Comparison of ENCODE assay signal across 17 cellular contexts in the genomic region with DNA sequence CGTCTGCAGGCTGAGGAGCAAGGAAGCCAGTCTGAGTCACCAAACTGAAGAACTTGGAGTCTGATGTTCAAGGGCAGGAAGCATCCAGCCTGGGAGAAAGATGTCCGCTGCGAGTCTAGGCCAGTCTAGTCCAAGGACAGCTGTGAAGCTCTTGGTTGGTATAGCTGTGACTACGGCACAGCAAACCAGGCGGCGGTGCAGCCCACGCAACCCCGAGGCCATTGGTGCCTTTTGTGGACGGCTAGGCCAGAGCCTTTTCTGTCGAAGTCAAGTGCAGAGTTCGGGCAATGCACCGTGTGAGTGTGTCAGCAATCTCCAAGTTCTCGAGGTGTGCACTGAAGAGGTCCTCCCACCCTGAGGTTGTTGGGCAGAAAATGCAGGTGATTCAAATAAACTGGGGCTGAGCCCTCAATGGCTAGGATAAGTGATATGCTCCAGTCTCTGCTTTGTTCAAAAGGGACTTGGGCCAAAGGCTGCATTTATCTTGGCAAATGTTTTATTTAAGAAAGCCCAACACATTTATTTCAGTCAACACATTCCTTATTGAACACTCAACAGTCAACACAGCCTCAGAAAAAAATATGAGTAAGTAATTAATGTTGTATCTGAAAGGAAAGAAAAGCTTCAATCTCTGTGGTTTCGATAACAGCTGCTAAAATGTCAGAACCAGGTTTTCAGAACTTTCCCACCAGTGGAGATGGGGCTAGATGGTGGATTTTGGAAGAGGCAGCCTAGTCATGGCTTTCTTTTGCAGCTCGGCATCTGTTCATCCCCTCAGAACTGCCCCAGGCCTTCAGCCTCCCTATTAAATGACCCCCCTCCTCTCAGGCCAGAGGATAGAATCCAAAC.
DNase-seq lines count a peak whose midpoint lies in the region; ATAC-seq and TF ChIP-seq lines count a peak whose summit lies in the region.
"Had no signal": no experiment of that assay in that cellular context is flagged by ENCODE, and none has a peak within 500 bp of the region (broad histone marks: within the 10 kb centered on the region; RNA-seq: fewer than 3 reads in every experiment).

No MANE protein-coding gene starts in this region.

- H4K20me1 ChIP-seq in MM.1S (ENCODE audit: insufficient read depth, low read length): no peaks in the 10 kb centered on the region

- no peak for TF ChIP-seq EP300 in upper lobe of left lung (IDR thresholded peaks at IDR 0.05)

- DNase-seq in NCI-H2196 (lab: John Stamatoyannopoulos, UW; ENCODE audit: unreplicated experiment) (peak; percentile 1), NCI-H2196 treated with DMSO at 0.1 percent for 48 hours (lab: John Stamatoyannopoulos, UW; ENCODE audit: unreplicated experiment) (no peak), fibroblast of villous mesenchyme (ENCODE audit: low read depth) (peak; percentile 45), upper lobe of left lung (peak; percentile 27 to 74), epidermal melanocyte (ENCODE audit: insufficient read length, low spot score) (no peak), MM.1S (no peak)
- DNase-seq in activated CD8-positive, alpha-beta memory T cell treated with anti-CD3 and anti-CD28 coated beads, Interleukin-2, amount 50 U/mL, for 4 hours: no peak
- DNase-seq: activated CD4-positive, alpha-beta T cell treated with anti-CD3 and anti-CD28 coated beads, Interleukin-2, amount 10 ng/mL, durations not matched to agents 7 days and 5 days; activated T-cell treated with anti-CD3 and anti-CD28 coated beads, Interleukin-2, amount 50 U/mL, for 4 hours; GDM1; heart right ventricle; NK-92 treated with Interleukin-12 subunit alpha and Interleukin-12 subunit beta, amount 100 ng/mL, for 24 hours; Right ventricle myocardium superior; stimulated activated CD4-positive, alpha-beta T cell treated with anti-CD3 and anti-CD28 coated beads, Interleukin-15, amount 100 ng/mL, for 24 hours; substantia nigra; T-helper 17 cell had no signal

- H3K79me2 ChIP-seq in MM.1S (ENCODE audit: low read length): no peaks in the 10 kb centered on the region

- H3K9me2 ChIP-seq in MM.1S (replicated peaks; ENCODE audit: insufficient read depth, low read length): no peaks in the 10 kb centered on the region

- H2AFZ ChIP-seq in MM.1S (ENCODE audit: low read length): no peak overlapping the region

- peak in 1 of 2 donors; percentile 54 for ATAC-seq in upper lobe of left lung (ENCODE audit: low FRiP score in 2 of 2)
- ATAC-seq: activated T-cell treated with anti-CD3 and anti-CD28 coated beads, Interleukin-2, amount 50 U/mL, for 4 hours; heart right ventricle; T-helper 17 cell had no signal

- TF ChIP-seq CTCF in VCaP (conservative IDR thresholded peaks at IDR 0.05) (no peak), fibroblast of villous mesenchyme (IDR thresholded peaks at IDR 0.05; ENCODE audit: insufficient read depth, low read depth, low read length) (no peak), upper lobe of left lung (IDR thresholded peaks at IDR 0.05) (no peak), MM.1S (IDR thresholded peaks at IDR 0.05; ENCODE audit: low read length) (no peak)

- H3K4me2 ChIP-seq in MM.1S (ENCODE audit: low read depth, low read length): no peak overlapping the region

- H3K4me1 ChIP-seq in upper lobe of left lung (peaks cover 0 to 5% (median 0%) of the 10 kb centered on the region in 4 donors), MM.1S (ENCODE audit: low read length) (no peaks in the 10 kb centered on the region)

- no peak for TF ChIP-seq POLR2A in upper lobe of left lung (IDR thresholded peaks at IDR 0.05)

- no peaks in the 10 kb centered on the region for H3F3A ChIP-seq in MM.1S (ENCODE audit: insufficient read depth, low read length)

- no peak overlapping the region for H3K9ac ChIP-seq in MM.1S (ENCODE audit: low read length)

- H3K36me3 ChIP-seq in upper lobe of left lung (no peaks in the 10 kb centered on the region), MM.1S (replicated peaks; ENCODE audit: insufficient read depth, low read length) (no peaks in the 10 kb centered on the region)
- H3K36me3 ChIP-seq: heart right ventricle had no signal

- H3K9me3 ChIP-seq in upper lobe of left lung (no peaks in the 10 kb centered on the region), MM.1S (replicated peaks; ENCODE audit: insufficient read depth, low read length) (no peaks in the 10 kb centered on the region)

- H3K27me3 ChIP-seq in upper lobe of left lung (no peaks in the 10 kb centered on the region), MM.1S (replicated peaks; ENCODE audit: insufficient read depth, low read length) (no peaks in the 10 kb centered on the region)
- H3K27me3 ChIP-seq: heart right ventricle had no signal

- H3K4me3 ChIP-seq in fibroblast of villous mesenchyme (ENCODE audit: low read depth, low read length) (no peak overlapping the region), upper lobe of left lung (no peak overlapping the region), MM.1S (ENCODE audit: low read length) (no peak overlapping the region)
- H3K4me3 ChIP-seq: heart right ventricle had no signal

- WGBS in upper lobe of left lung, 2 donors: 77 to 85% methylated on average over 15 of the region's 15 CpGs

- peak overlapping the region; percentile 47 for H3K27ac ChIP-seq in VCaP
- H3K27ac ChIP-seq in upper lobe of left lung: peak overlapping the region in 1 of 4 donors; percentile 14
- no peak overlapping the region for H3K27ac ChIP-seq in MM.1S (ENCODE audit: low read length)
- H3K27ac ChIP-seq: heart right ventricle had no signal

Comparison
In these comparisons a context has a peak if more than half of its experiments do, and no peak if none do; other contexts are left out.
1. DNase-seq: peak in NCI-H2196 (single experiment), fibroblast of villous mesenchyme (single experiment) and upper lobe of left lung (2 of 2); none in NCI-H2196 treated with DMSO at 0.1 percent for 48 hours (single experiment), epidermal melanocyte (single experiment), MM.1S (single experiment) and activated CD8-positive, alpha-beta memory T cell treated with anti-CD3 and anti-CD28 coated beads, Interleukin-2, amount 50 U/mL, for 4 hours (single experiment).